Comparison of ENCODE assay signal across 8 cellular contexts in genomic region chr7:116211006-116211912, GRCh38. TPM values are rescaled to one million over a fixed set of nuclear protein-coding genes. Genes with fewer than 3 reads are reported as not detected.
DNase-seq lines count a peak whose midpoint lies in the region; ATAC-seq and TF ChIP-seq lines count a peak whose summit lies in the region.

No MANE protein-coding gene starts in this region.

- intact Hi-C loops in activated T-helper 2 cell treated with anti-CD3 and anti-CD28 coated beads, Interferon-gamma antibody, Interleukin-2, Interleukin-4, amounts not matched to agents 10 μg/mL and 5 μg/mL and 100 μg/mL, durations not matched to agents 14 hours and 24 hours and 36 hours (cut with micrococcal nuclease) = loop anchor here (1.0 to 10.0 kb wide), 5 partner anchors 13 to 804 kb away; partner anchors contain the start of genes CAPZA2 and ST7

- 1 to 2% methylated on average over 14 to 19 of the region's 27 CpGs for WGBS in gastroesophageal sphincter (ENCODE audit: low coverage in 1 of 2), 2 donors

- no peaks in the 10 kb centered on the region for H3K27me3 ChIP-seq in gastroesophageal sphincter

- peak overlapping the region; percentile 96 for H3K4me3 Mint-ChIP-seq in activated T-helper 2 cell treated with anti-CD3 and anti-CD28 coated beads, Interferon-gamma antibody, Interleukin-2, Interleukin-4, amounts not matched to agents 10 μg/mL and 5 μg/mL and 100 μg/mL, durations not matched to agents 14 hours and 24 hours and 36 hours (ENCODE audit: low read depth)
- peak overlapping the region; percentile 96 for H3K4me3 Mint-ChIP-seq in osteocyte (ENCODE audit: unreplicated experiment)
- H3K4me3 Mint-ChIP-seq in type B pancreatic cell = peak overlapping the region; percentile 99

- no peak for TF ChIP-seq CTCF in gastroesophageal sphincter (IDR thresholded peaks at IDR 0.05)
- no peak for TF ChIP-seq CTCF in osteocyte (IDR thresholded peaks at IDR 0.05)
- TF ChIP-seq CTCF in type B pancreatic cell (conservative IDR thresholded peaks at IDR 0.05) = no peak

- H3K4me3 ChIP-seq in gastroesophageal sphincter = peak overlapping the region; percentile 84 to 97

- no peaks in the 10 kb centered on the region for H3K9me3 Mint-ChIP-seq in activated T-helper 2 cell treated with anti-CD3 and anti-CD28 coated beads, Interferon-gamma antibody, Interleukin-2, Interleukin-4, amounts not matched to agents 10 μg/mL and 5 μg/mL and 100 μg/mL, durations not matched to agents 14 hours and 24 hours and 36 hours
- H3K9me3 Mint-ChIP-seq in osteocyte (ENCODE audit: unreplicated experiment) (no peaks in the 10 kb centered on the region), type B pancreatic cell (no peaks in the 10 kb centered on the region)

- H3K4me1 ChIP-seq in gastroesophageal sphincter = peaks cover 0 to 42% (median 10%) of the 10 kb centered on the region in 3 donors

- peaks cover 50% of the 10 kb centered on the region for H3K4me1 Mint-ChIP-seq in activated T-helper 2 cell treated with anti-CD3 and anti-CD28 coated beads, Interferon-gamma antibody, Interleukin-2, Interleukin-4, amounts not matched to agents 10 μg/mL and 5 μg/mL and 100 μg/mL, durations not matched to agents 14 hours and 24 hours and 36 hours (ENCODE audit: low read depth)
- H3K4me1 Mint-ChIP-seq in osteocyte (ENCODE audit: unreplicated experiment) (peaks cover 52% of the 10 kb centered on the region), type B pancreatic cell (ENCODE audit: unreplicated experiment) (peaks cover 31% of the 10 kb centered on the region)

- peak overlapping the region; percentile 95 for H3K27ac Mint-ChIP-seq in activated T-helper 2 cell treated with anti-CD3 and anti-CD28 coated beads, Interferon-gamma antibody, Interleukin-2, Interleukin-4, amounts not matched to agents 10 μg/mL and 5 μg/mL and 100 μg/mL, durations not matched to agents 14 hours and 24 hours and 36 hours
- peak overlapping the region; percentile 98 for H3K27ac Mint-ChIP-seq in osteocyte (ENCODE audit: unreplicated experiment)
- H3K27ac Mint-ChIP-seq in type B pancreatic cell = peak overlapping the region; percentile 99

- peak; percentile 82 for ATAC-seq in GM19467 (IDR thresholded peaks at IDR 0.05; ENCODE audit: unreplicated experiment)
- peak; percentile 92 for ATAC-seq in gastroesophageal sphincter

- H3K36me3 Mint-ChIP-seq in activated T-helper 2 cell treated with anti-CD3 and anti-CD28 coated beads, Interferon-gamma antibody, Interleukin-2, Interleukin-4, amounts not matched to agents 10 μg/mL and 5 μg/mL and 100 μg/mL, durations not matched to agents 14 hours and 24 hours and 36 hours (ENCODE audit: low read depth) = peaks cover 28% of the 10 kb centered on the region
- H3K36me3 Mint-ChIP-seq in osteocyte (ENCODE audit: unreplicated experiment) (peaks cover 3% of the 10 kb centered on the region), type B pancreatic cell (peaks cover 8% of the 10 kb centered on the region)

- DNase-seq in COLO829 (ENCODE audit: low spot score) (peak; percentile 85), HK-2 (ENCODE audit: unreplicated experiment) (peak; percentile 80), RPMI8226 (peak; percentile 86), osteocyte (ENCODE audit: extremely low spot score, unreplicated experiment) (peak; percentile 90), type B pancreatic cell (ENCODE audit: extremely low spot score, unreplicated experiment) (peak; percentile 74)
- peak; percentile 73 for DNase-seq in activated T-helper 2 cell treated with anti-CD3 and anti-CD28 coated beads, Interferon-gamma antibody, Interleukin-2, Interleukin-4, amounts not matched to agents 10 μg/mL and 5 μg/mL and 100 μg/mL, durations not matched to agents 14 hours and 24 hours and 36 hours (ENCODE audit: low spot score)

- no peaks in the 10 kb centered on the region for H3K36me3 ChIP-seq in gastroesophageal sphincter

- peak; percentile 79 to 86 for TF ChIP-seq POLR2A in gastroesophageal sphincter (IDR thresholded peaks at IDR 0.05)

- TF ChIP-seq EP300 in gastroesophageal sphincter (IDR thresholded peaks at IDR 0.05) = no peak

- peak overlapping the region; percentile 96 to 98 (median 96) for H3K27ac ChIP-seq in gastroesophageal sphincter

- H3K27me3 Mint-ChIP-seq in activated T-helper 2 cell treated with anti-CD3 and anti-CD28 coated beads, Interferon-gamma antibody, Interleukin-2, Interleukin-4, amounts not matched to agents 10 μg/mL and 5 μg/mL and 100 μg/mL, durations not matched to agents 14 hours and 24 hours and 36 hours (ENCODE audit: low read depth) = no peaks in the 10 kb centered on the region
- H3K27me3 Mint-ChIP-seq in osteocyte (ENCODE audit: unreplicated experiment) = no peaks in the 10 kb centered on the region
- H3K27me3 Mint-ChIP-seq in type B pancreatic cell = peaks cover 8% of the 10 kb centered on the region

- no peaks in the 10 kb centered on the region for H3K9me3 ChIP-seq in gastroesophageal sphincter

RNA-seq across cellular contexts. Expression of gene TES, which starts 0.9 kb away (rescaled TPM):
- 44.3 and 46.3 TPM in 2 replicates for total RNA-seq in activated T-helper 2 cell treated with anti-CD3 and anti-CD28 coated beads, Interferon-gamma antibody, Interleukin-2, Interleukin-4, amounts not matched to agents 10 μg/mL and 5 μg/mL and 100 μg/mL, durations not matched to agents 14 hours and 24 hours and 36 hours
- total RNA-seq in gastroesophageal sphincter = 100 to 1,000 TPM; 245 to 501 (median 290) TPM
- total RNA-seq in osteocyte = 228 and 232 TPM in 2 replicates
- 91.1 and 135 TPM in 2 replicates for total RNA-seq in type B pancreatic cell (ENCODE audit: low replicate concordance)

Comparison
In these comparisons a context has a peak if more than half of its experiments do, and no peak if none do; other contexts are left out.
1. Peak in every context shown above with its lines: DNase-seq, ATAC-seq, H3K4me3 ChIP-seq and H3K27ac ChIP-seq.